Comparison of ENCODE assay signal across 22 cellular contexts in the genomic region with DNA sequence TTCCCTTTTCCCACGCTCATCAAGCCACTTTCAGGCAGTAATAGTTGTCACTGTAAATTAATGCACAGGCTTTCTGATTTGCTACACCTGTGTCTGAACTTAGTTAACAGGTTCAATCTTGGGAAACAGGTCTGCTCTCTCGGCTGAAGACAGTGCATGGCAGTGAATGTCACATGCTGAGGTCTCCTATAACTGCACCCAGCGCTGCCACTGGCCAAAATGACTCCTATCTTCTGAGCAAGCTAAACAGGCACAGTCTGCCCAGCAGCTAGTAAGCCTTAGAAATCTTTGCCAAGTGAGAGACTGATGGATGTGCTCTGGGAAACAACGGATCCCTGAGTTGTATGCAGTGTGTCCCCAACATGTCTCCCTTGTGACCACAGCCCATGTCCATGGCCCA. TPM values are rescaled to one million over a fixed set of nuclear protein-coding genes. Genes with fewer than 3 reads are reported as not detected.
DNase-seq lines count a peak whose midpoint lies in the region; ATAC-seq and TF ChIP-seq lines count a peak whose summit lies in the region.
"Had no signal": no experiment of that assay in that cellular context is flagged by ENCODE, and none has a peak within 500 bp of the region (broad histone marks: within the 10 kb centered on the region; RNA-seq: fewer than 3 reads in every experiment).

No MANE protein-coding gene starts in this region.

- H3K36me3 ChIP-seq in CD4-positive, alpha-beta memory T cell (ENCODE audit: insufficient read depth, low read length) = no peaks in the 10 kb centered on the region
- H3K36me3 ChIP-seq in RWPE2 (ENCODE audit: low read depth) (no peaks in the 10 kb centered on the region), WERI-Rb-1 (no peaks in the 10 kb centered on the region)
- H3K36me3 ChIP-seq: ovary, Peyer's patch had no signal

- H3K4me1 Mint-ChIP-seq in CD4-positive, alpha-beta memory T cell = peaks cover 32 to 67% (median 52%) of the 10 kb centered on the region in 4 donors
- H3K4me1 Mint-ChIP-seq in osteocyte (ENCODE audit: unreplicated experiment) = peaks cover 37% of the 10 kb centered on the region
- peaks cover 25% of the 10 kb centered on the region for H3K4me1 Mint-ChIP-seq in mesothelial cell of epicardium

- H3K9me3 Mint-ChIP-seq in CD4-positive, alpha-beta memory T cell = peaks cover 0 to under 1% (median 0%) of the 10 kb centered on the region in 8 donors
- H3K9me3 Mint-ChIP-seq in osteocyte (ENCODE audit: unreplicated experiment) (no peaks in the 10 kb centered on the region), mesothelial cell of epicardium (no peaks in the 10 kb centered on the region)

- POLR2A ChIA-PET in CD4-positive, alpha-beta memory T cell (lab: Charles Lee; ENCODE audit: partially characterized antibody) = no interaction called here

- no peak for DNase-seq in CD4-positive, alpha-beta memory T cell
- DNase-seq in RWPE2 (ENCODE audit: low spot score) (no peak), epithelial cell of prostate (ENCODE audit: low read depth, low spot score) (no peak), osteocyte (ENCODE audit: extremely low spot score, unreplicated experiment) (no peak), NCI-H2227 (lab: John Stamatoyannopoulos, UW; ENCODE audit: unreplicated experiment) (no peak), NCI-H187 (lab: John Stamatoyannopoulos, UW) (no peak), mesothelial cell of epicardium (ENCODE audit: low spot score in 2 of 2, unreplicated experiment in 2 of 2) (no peak), WERI-Rb-1 (no peak)
- DNase-seq: activated CD4-positive, alpha-beta T cell treated with anti-CD3 and anti-CD28 coated beads, Interleukin-2, amount 50 U/mL, for 4 hours; activated T-cell treated with anti-CD3 and anti-CD28 coated beads, Interleukin-2, amount 50 U/mL, for 48 hours; central memory CD4-positive, alpha-beta T cell; effector memory CD4-positive, alpha-beta T cell; KBM-7; left cardiac atrium; mucosa of descending colon; NCI-H2081 treated with DMSO at 0.1 percent for 48 hours; NCI-H69; Peyer's patch; stimulated activated CD4-positive, alpha-beta T cell treated with anti-CD3 and anti-CD28 coated beads, Interleukin-2, amount 100 ng/mL, for 24 hours had no signal

- intact Hi-C loops in CD4-positive, alpha-beta memory T cell (cut with micrococcal nuclease) = no loop called here

- no peaks in the 10 kb centered on the region for H3K27me3 Mint-ChIP-seq in CD4-positive, alpha-beta memory T cell
- H3K27me3 Mint-ChIP-seq in osteocyte (ENCODE audit: unreplicated experiment) (no peaks in the 10 kb centered on the region), mesothelial cell of epicardium (ENCODE audit: low read depth) (no peaks in the 10 kb centered on the region)

- peaks cover 26% of the 10 kb centered on the region for H3K4me1 ChIP-seq in CD4-positive, alpha-beta memory T cell (ENCODE audit: insufficient read depth, low read length)
- peaks cover 33% of the 10 kb centered on the region for H3K4me1 ChIP-seq in RWPE2 (ENCODE audit: insufficient read depth, poor library complexity, severe bottlenecking)

- TF ChIP-seq CTCF in RWPE2 (IDR thresholded peaks at IDR 0.05; ENCODE audit: poor library complexity, severe bottlenecking) (no peak), osteocyte (IDR thresholded peaks at IDR 0.05) (no peak), mesothelial cell of epicardium (IDR thresholded peaks at IDR 0.05; ENCODE audit: unreplicated experiment) (no peak), WERI-Rb-1 (IDR thresholded peaks at IDR 0.05; ENCODE audit: low read depth, low read length) (no peak)

- H3K4me3 ChIP-seq in CD4-positive, alpha-beta memory T cell (ENCODE audit: low read length in 2 of 2) = no peak overlapping the region
- H3K4me3 ChIP-seq in RWPE2 (ENCODE audit: severe bottlenecking) = no peak overlapping the region
- H3K4me3 ChIP-seq in WERI-Rb-1 (ENCODE audit: low read depth, low read length) = no peak overlapping the region
- H3K4me3 ChIP-seq: mucosa of descending colon, ovary, Peyer's patch, SK-N-MC had no signal

- ATAC-seq in RWPE2 (ENCODE audit: low read depth) = no peak
- ATAC-seq: left cardiac atrium, mucosa of descending colon, sciatic nerve had no signal

- H3K27me3 ChIP-seq in CD4-positive, alpha-beta memory T cell (ENCODE audit: insufficient read depth, low read length) = no peaks in the 10 kb centered on the region
- H3K27me3 ChIP-seq in RWPE2 (ENCODE audit: insufficient read depth, poor library complexity, severe bottlenecking) = no peaks in the 10 kb centered on the region
- no peaks in the 10 kb centered on the region for H3K27me3 ChIP-seq in WERI-Rb-1 (ENCODE audit: insufficient read depth, low read depth, severe bottlenecking)
- H3K27me3 ChIP-seq: ovary, Peyer's patch had no signal

- H3K4me3 Mint-ChIP-seq in CD4-positive, alpha-beta memory T cell = no peak overlapping the region
- H3K4me3 Mint-ChIP-seq in osteocyte (ENCODE audit: unreplicated experiment) = no peak overlapping the region
- no peak overlapping the region for H3K4me3 Mint-ChIP-seq in mesothelial cell of epicardium

- no peak overlapping the region for H3K27ac ChIP-seq in CD4-positive, alpha-beta memory T cell (ENCODE audit: low read depth, low read length)
- H3K27ac ChIP-seq in RWPE2 (ENCODE audit: poor library complexity, severe bottlenecking) (peak overlapping the region; percentile 72), epithelial cell of prostate (peak overlapping the region; percentile 60), WERI-Rb-1 (no peak overlapping the region)
- H3K27ac ChIP-seq: ovary, Peyer's patch, SK-N-MC had no signal

- H3K9me3 ChIP-seq in CD4-positive, alpha-beta memory T cell (ENCODE audit: control insufficient read depth in 1 of 2, low read length in 2 of 2) = no peaks in the 10 kb centered on the region
- H3K9me3 ChIP-seq in RWPE2 (ENCODE audit: severe bottlenecking) = no peaks in the 10 kb centered on the region
- no peaks in the 10 kb centered on the region for H3K9me3 ChIP-seq in WERI-Rb-1 (ENCODE audit: severe bottlenecking)
- H3K9me3 ChIP-seq: mucosa of descending colon, ovary, Peyer's patch had no signal

- H3K36me3 Mint-ChIP-seq in CD4-positive, alpha-beta memory T cell = peaks cover 2 to 6% of the 10 kb centered on the region in 2 donors
- H3K36me3 Mint-ChIP-seq in osteocyte (ENCODE audit: unreplicated experiment) (peaks cover 1% of the 10 kb centered on the region), mesothelial cell of epicardium (no peaks in the 10 kb centered on the region)

- H3K27ac Mint-ChIP-seq in CD4-positive, alpha-beta memory T cell = peak overlapping the region in 5 of 7 donors; percentile 15 to 80 (median 66)
- peak overlapping the region; percentile 61 for H3K27ac Mint-ChIP-seq in osteocyte (ENCODE audit: unreplicated experiment)
- no peak overlapping the region for H3K27ac Mint-ChIP-seq in mesothelial cell of epicardium

- CTCF ChIA-PET in CD4-positive, alpha-beta memory T cell (lab: Charles Lee; ENCODE audit: partially characterized antibody) = no interaction called here

RNA-seq across cellular contexts. Expression of a gene that starts 25.2 kb away (rescaled TPM):
- total RNA-seq in CD4-positive, alpha-beta memory T cell = 100 to 1,000 TPM; 109 to 111 TPM
- polyA plus RNA-seq in CD4-positive, alpha-beta memory T cell = 100 to 1,000 TPM in 1 of 2 donors, 10 to 100 TPM in 1; 92.6 to 103 TPM
- 120 and 130 TPM in 2 replicates for total RNA-seq in osteocyte
- 114 to 124 TPM (median 120 TPM) in 3 replicates for total RNA-seq in mesothelial cell of epicardium

Comparison
In these comparisons a context has a peak if more than half of its experiments do, and no peak if none do; other contexts are left out.
1. H3K27ac ChIP-seq: peak in RWPE2 (single experiment) and epithelial cell of prostate (single experiment); none in CD4-positive, alpha-beta memory T cell (single experiment) and WERI-Rb-1 (single experiment).